In genomic region chr5:132260714-132261615, GRCh38 we compare ENCODE assay signal across 1 cellular context.
TF ChIP-seq lines count a peak whose summit lies in the region.

No MANE protein-coding gene starts in this region.

TF ChIP-seq in GM12878, 131 proteins besides CTCF, POLR2A, EP300 and RAD21:
- TF ChIP-seq EGR1 (IDR thresholded peaks at IDR 0.05; ENCODE audit: borderline replicate concordance in 1 of 2, low read depth in 2 of 2, low read length in 2 of 2) (peak in 1 of 2 experiments; percentile 57; a peak in 1 of 3 replicates), CBFB (IDR thresholded peaks at IDR 0.05; ENCODE audit: low read depth) (no peak), MAX (IDR thresholded peaks at IDR 0.05; ENCODE audit: low read depth, low read length) (no peak), RUNX3 (IDR thresholded peaks at IDR 0.05; ENCODE audit: low read length) (peak; percentile 57), TCF3 (IDR thresholded peaks at IDR 0.05; ENCODE audit: borderline replicate concordance, insufficient read depth, low read depth, low read length) (no peak), KAT2A (conservative IDR thresholded peaks at IDR 0.05; ENCODE audit: control insufficient read depth, low read depth, low read length) (no peak), NBN (IDR thresholded peaks at IDR 0.05) (no peak), NR2F1 (conservative IDR thresholded peaks at IDR 0.05) (peak; percentile 69), NFXL1 (IDR thresholded peaks at IDR 0.05; ENCODE audit: borderline replicate concordance) (no peak), HDGF (IDR thresholded peaks at IDR 0.05) (no peak), TCF12 (IDR thresholded peaks at IDR 0.05; ENCODE audit: low read depth, low read length) (no peak), MTA3 (IDR thresholded peaks at IDR 0.05; ENCODE audit: borderline replicate concordance, low read length) (no peak), DPF2 (IDR thresholded peaks at IDR 0.05) (peak; percentile 47; the same call in 1 of the 2 replicates), MTA2 (IDR thresholded peaks at IDR 0.05; ENCODE audit: low read depth) (peak; percentile 51; the same call in 1 of the 2 replicates), ATF7 (IDR thresholded peaks at IDR 0.05; ENCODE audit: low read depth) (peak; percentile 48; the same call in 1 of the 2 replicates), MEF2A (IDR thresholded peaks at IDR 0.05; ENCODE audit: insufficient read depth, low read depth, low read length) (no peak), GATAD2B (conservative IDR thresholded peaks at IDR 0.05; ENCODE audit: low read depth) (peak; percentile 50; the same call in 1 of the 2 replicates), POU2F2 (IDR thresholded peaks at IDR 0.05; ENCODE audit: borderline replicate concordance, low read depth, low read length) (no peak), JUNB (IDR thresholded peaks at IDR 0.05) (peak; percentile 11; the same call in 1 of the 2 replicates), RELB (IDR thresholded peaks at IDR 0.05; ENCODE audit: low read depth) (no peak; the same call in 1 of the 2 replicates), BCLAF1 (IDR thresholded peaks at IDR 0.05) (no peak), PAX5 (IDR thresholded peaks at IDR 0.05; ENCODE audit: borderline replicate concordance, low read depth, low read length) (peak; percentile 23; the same call in 1 of the 2 replicates), POLR2AphosphoS5 (IDR thresholded peaks at IDR 0.05; ENCODE audit: low read length) (no peak), TCF7 (IDR thresholded peaks at IDR 0.05; ENCODE audit: borderline replicate concordance) (no peak), PBX3 (IDR thresholded peaks at IDR 0.05; ENCODE audit: insufficient replicate concordance, low read depth, low read length) (no peak), BHLHE40 (IDR thresholded peaks at IDR 0.05; ENCODE audit: borderline replicate concordance in 1 of 2, low read depth in 2 of 2, low read length in 1 of 2) (peak in 1 of 2 experiments; percentile 35; a peak in 1 of 4 replicates), ZBTB11 (CRISPR knock-in tag; IDR thresholded peaks at IDR 0.05) (no peak), E2F8 (IDR thresholded peaks at IDR 0.05; ENCODE audit: low read depth, partially characterized antibody) (no peak), ZNF622 (IDR thresholded peaks at IDR 0.05) (no peak), IKZF2 (IDR thresholded peaks at IDR 0.05) (peak; percentile 50 to 52; a peak in 2 of 4 replicates), BCL11A (IDR thresholded peaks at IDR 0.05; ENCODE audit: low read depth, low read length) (0 out of 2 replicates have a peak, but pooled peaks have one; percentile 21), HDAC2 (IDR thresholded peaks at IDR 0.05) (no peak), USF2 (IDR thresholded peaks at IDR 0.05; ENCODE audit: borderline replicate concordance, low read depth, low read length) (no peak), CEBPZ (IDR thresholded peaks at IDR 0.05; ENCODE audit: low read depth, low read length) (no peak), PML (IDR thresholded peaks at IDR 0.05; ENCODE audit: low read length) (no peak), IKZF1 (conservative IDR thresholded peaks at IDR 0.05) (peak; percentile 56), GABPA (IDR thresholded peaks at IDR 0.05; ENCODE audit: low read depth) (no peak), ZNF274 (IDR thresholded peaks at IDR 0.05; ENCODE audit: insufficient read depth, insufficient read length) (no peak), ZNF207 (IDR thresholded peaks at IDR 0.05; ENCODE audit: borderline replicate concordance) (no peak), IRF5 (IDR thresholded peaks at IDR 0.05; ENCODE audit: borderline replicate concordance) (no peak), CREM (IDR thresholded peaks at IDR 0.05; ENCODE audit: low read depth) (no peak), SMC3 (IDR thresholded peaks at IDR 0.05; ENCODE audit: borderline replicate concordance, low read length) (no peak), ZNF217 (IDR thresholded peaks at IDR 0.05) (0 out of 2 replicates have a peak, but pooled peaks have one; percentile 32), SMAD1 (IDR thresholded peaks at IDR 0.05; ENCODE audit: low read depth, partially characterized antibody) (peak; percentile 29), SIX5 (IDR thresholded peaks at IDR 0.05; ENCODE audit: low read depth, low read length, severe bottlenecking) (no peak), ZBED1 (IDR thresholded peaks at IDR 0.05; ENCODE audit: borderline replicate concordance) (no peak)
